ENCODE assay signal across 8 cellular contexts in genomic region chr10:34758447-34758996, GRCh38. TPM values are rescaled to one million over a fixed set of nuclear protein-coding genes. Genes with fewer than 3 reads are reported as not detected.
DNase-seq lines count a peak whose midpoint lies in the region; ATAC-seq and TF ChIP-seq lines count a peak whose summit lies in the region.

No MANE protein-coding gene starts in this region.

- H3K4me3 Mint-ChIP-seq in WTC11 (no peak overlapping the region), nephron (no peak overlapping the region)

- peaks cover 10 to 12% of the 10 kb centered on the region in 2 donors for H3K4me1 ChIP-seq in thyroid gland

- intact Hi-C loops in thyroid gland (cut with DNase I) = no loop called here

- CTCF ChIA-PET in WTC11 (lab: Charles Lee) = interaction anchor here (1.2 kb wide), 1 partner anchor 26 kb away, joined by 5 read pairs; no protein-coding TSS in a partner anchor

- H3K9me3 Mint-ChIP-seq in WTC11 (no peaks in the 10 kb centered on the region), nephron (no peaks in the 10 kb centered on the region)

- H3K9me3 ChIP-seq in thyroid gland = no peaks in the 10 kb centered on the region

- H3K4me3 ChIP-seq in thyroid gland (replicated peaks in 1 of 3) = no peak overlapping the region

- DNase-seq in SIG-M5 treated with dmso at 0.1 percent for 504 hours (lab: John Stamatoyannopoulos, UW; ENCODE audit: unreplicated experiment) = peak; percentile 81
- no peak for DNase-seq in SIG-M5 (lab: John Stamatoyannopoulos, UW)
- no peak for DNase-seq in WTC11 (ENCODE audit: low spot score)
- no peak for DNase-seq in cerebellar nuclear complex (lab: John Stamatoyannopoulos, UW)
- no peak for DNase-seq in thyroid gland
- no peak for DNase-seq in T-helper 2 cell

- WGBS in thyroid gland, 2 donors = 78 to 82% methylated on average over 3 of the region's 3 CpGs

- no peak for TF ChIP-seq CTCF in WTC11 (IDR thresholded peaks at IDR 0.05)
- no peak for TF ChIP-seq CTCF in nephron (IDR thresholded peaks at IDR 0.05; ENCODE audit: unreplicated experiment in 3 of 3)
- no peak for TF ChIP-seq CTCF in thyroid gland (IDR thresholded peaks at IDR 0.05)

- POLR2A ChIA-PET in WTC11 (lab: Charles Lee) = interaction anchor here (1.1 kb wide), 1 partner anchor 13 kb away, joined by 3 read pairs; no protein-coding TSS in a partner anchor

- ATAC-seq in HG03439 (IDR thresholded peaks at IDR 0.05; ENCODE audit: unreplicated experiment) (peak; percentile 50), WTC11 (no peak)

- H3K27ac Mint-ChIP-seq in WTC11 = peak overlapping the region; percentile 10; the same call in 1 of the 2 replicates
- H3K27ac Mint-ChIP-seq in nephron = peak overlapping the region; percentile 8 to 30 (median 18)

- H3K4me1 Mint-ChIP-seq in WTC11 = peaks cover 39% of the 10 kb centered on the region
- H3K4me1 Mint-ChIP-seq in nephron = peaks cover 67% of the 10 kb centered on the region

- H3K27me3 Mint-ChIP-seq in WTC11 (ENCODE audit: low read depth) (no peaks in the 10 kb centered on the region), nephron (ENCODE audit: low read depth) (no peaks in the 10 kb centered on the region)

- no peaks in the 10 kb centered on the region for H3K36me3 Mint-ChIP-seq in WTC11
- H3K36me3 Mint-ChIP-seq in nephron (ENCODE audit: low read depth) = no peaks in the 10 kb centered on the region

- no peak for TF ChIP-seq POLR2A in thyroid gland (IDR thresholded peaks at IDR 0.05)

- no peaks in the 10 kb centered on the region for H3K36me3 ChIP-seq in thyroid gland

- H3K27ac ChIP-seq in thyroid gland = no peak overlapping the region

- no peaks in the 10 kb centered on the region for H3K27me3 ChIP-seq in thyroid gland

TF ChIP-seq in WTC11, 78 proteins besides CTCF, POLR2A, EP300 and RAD21:
- TF ChIP-seq OVOL2 (CRISPR knock-in tag; IDR thresholded peaks at IDR 0.05; ENCODE audit: borderline replicate concordance) (no peak), NFE2L1 (CRISPR knock-in tag; IDR thresholded peaks at IDR 0.05) (no peak), SOX15 (CRISPR knock-in tag; IDR thresholded peaks at IDR 0.05) (no peak), FOXK1 (CRISPR knock-in tag; IDR thresholded peaks at IDR 0.05) (no peak), ELF4 (CRISPR knock-in tag; IDR thresholded peaks at IDR 0.05; ENCODE audit: low read depth) (no peak), MAX (CRISPR knock-in tag; IDR thresholded peaks at IDR 0.05) (no peak), MXD4 (CRISPR knock-in tag; IDR thresholded peaks at IDR 0.05; ENCODE audit: borderline replicate concordance) (no peak), IRF1 (CRISPR knock-in tag; IDR thresholded peaks at IDR 0.05) (no peak), HMGXB4 (CRISPR knock-in tag; IDR thresholded peaks at IDR 0.05) (no peak), ZNF532 (CRISPR knock-in tag; IDR thresholded peaks at IDR 0.05; ENCODE audit: borderline replicate concordance) (no peak), MYBL2 (CRISPR knock-in tag; IDR thresholded peaks at IDR 0.05) (no peak)
TF ChIP-seq in WTC11: peak in this region for 0.

RNA-seq across cellular contexts. Expression of gene PARD3, which starts 56.6 kb away (rescaled TPM):
- total RNA-seq in WTC11 (2021) = 44.9 to 51.8 TPM (median 47.0 TPM) in 3 replicates
- 10 to 100 TPM; 48.6 to 88.4 (median 57.7) TPM for total RNA-seq in thyroid gland
